In the genomic region with DNA sequence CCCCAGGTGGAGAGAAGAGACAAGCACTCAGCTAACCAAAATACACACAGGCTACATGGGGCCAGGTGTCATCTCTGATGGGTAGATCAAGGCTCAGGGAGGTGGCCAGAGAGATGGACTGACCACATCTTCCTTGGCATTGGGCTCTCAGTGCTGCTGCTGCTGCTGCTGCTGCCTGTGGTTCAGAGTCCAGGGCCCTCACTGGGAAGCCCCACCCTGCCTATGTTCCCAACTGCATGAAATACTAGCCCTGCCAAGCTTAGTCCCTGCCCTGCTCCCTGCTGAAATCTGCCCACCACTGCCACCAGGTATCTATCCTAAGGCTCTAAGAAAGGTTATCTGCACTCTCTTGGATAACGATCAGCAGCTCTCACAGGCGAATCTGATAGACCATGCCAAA, we compare ENCODE assay signal across 22 cellular contexts.
"Had no signal": no experiment of that assay in that cellular context is flagged by ENCODE, and none has a peak within 500 bp of the region (broad histone marks: within the 10 kb centered on the region; RNA-seq: fewer than 3 reads in every experiment).

No MANE protein-coding gene starts in this region.

- H3K27ac Mint-ChIP-seq: memory B cell; natural killer cell; progenitor cell of endocrine pancreas; stimulated activated effector memory CD8-positive, alpha-beta T cell treated with anti-CD3 and anti-CD28 coated beads, Interleukin-12 subunit alpha, Interleukin-12 subunit beta, amount 100 ng/mL, for 72 hours; type B pancreatic cell had no signal

- ATAC-seq: effector memory CD8-positive, alpha-beta T cell; left lobe of liver; natural killer cell; stimulated activated effector memory CD8-positive, alpha-beta T cell treated with anti-CD3 and anti-CD28 coated beads, Interleukin-12 subunit alpha, Interleukin-12 subunit beta, amount 100 ng/mL, for 72 hours had no signal

- DNase-seq: cortex of kidney; effector memory CD8-positive, alpha-beta T cell; erythroblast; esophagus squamous epithelium; hypothalamus; natural killer cell; right lobe of liver; stimulated activated CD4-positive, alpha-beta T cell treated with anti-CD3 and anti-CD28 coated beads, Interleukin-2, amount 100 ng/mL, for 24 hours; stimulated activated CD4-positive, alpha-beta T cell treated with anti-CD3 and anti-CD28 coated beads, Interleukin-4, amount 100 ng/mL, for 24 hours; stimulated activated naive CD4-positive, alpha-beta T cell treated with Interleukin-2 at 50 U/mL for 16 hours; stomach; thyroid gland had no signal

- H3K9me3 Mint-ChIP-seq: central memory CD8-positive, alpha-beta T cell; effector memory CD8-positive, alpha-beta T cell; memory B cell; natural killer cell; stimulated activated effector memory CD8-positive, alpha-beta T cell treated with anti-CD3 and anti-CD28 coated beads, Interleukin-12 subunit alpha, Interleukin-12 subunit beta, amount 100 ng/mL, for 72 hours had no signal

- H3K27me3 Mint-ChIP-seq: central memory CD8-positive, alpha-beta T cell; effector memory CD8-positive, alpha-beta T cell; memory B cell; progenitor cell of endocrine pancreas; type B pancreatic cell had no signal

- H3K27me3 ChIP-seq: esophagus squamous epithelium, neutrophil, right lobe of liver, stomach, thyroid gland had no signal

- H3K27ac ChIP-seq: neutrophil, parathyroid adenoma, right lobe of liver, thyroid gland had no signal

- H3K4me1 ChIP-seq: parathyroid adenoma, right lobe of liver had no signal

- H3K4me1 Mint-ChIP-seq: central memory CD8-positive, alpha-beta T cell; natural killer cell; stimulated activated effector memory CD8-positive, alpha-beta T cell treated with anti-CD3 and anti-CD28 coated beads, Interleukin-12 subunit alpha, Interleukin-12 subunit beta, amount 100 ng/mL, for 72 hours had no signal

- H3K36me3 ChIP-seq: esophagus squamous epithelium, neutrophil, right lobe of liver, stomach, thyroid gland had no signal

- H3K4me3 Mint-ChIP-seq: central memory CD8-positive, alpha-beta T cell; effector memory CD8-positive, alpha-beta T cell; memory B cell; natural killer cell; neural crest cell; stimulated activated effector memory CD8-positive, alpha-beta T cell treated with anti-CD3 and anti-CD28 coated beads, Interleukin-12 subunit alpha, Interleukin-12 subunit beta, amount 100 ng/mL, for 72 hours; type B pancreatic cell had no signal

- H3K36me3 Mint-ChIP-seq: memory B cell; natural killer cell; stimulated activated effector memory CD8-positive, alpha-beta T cell treated with anti-CD3 and anti-CD28 coated beads, Interleukin-12 subunit alpha, Interleukin-12 subunit beta, amount 100 ng/mL, for 72 hours; type B pancreatic cell had no signal

- H3K4me3 ChIP-seq: esophagus squamous epithelium, lung, right lobe of liver, stomach, thyroid gland had no signal

- H3K9me3 ChIP-seq: esophagus squamous epithelium, neutrophil, right lobe of liver, stomach, thyroid gland had no signal
